ENCODE assay signal across 10 cellular contexts in genomic region chr2:236928353-236929153, GRCh38.
DNase-seq lines count a peak whose midpoint lies in the region; ATAC-seq and TF ChIP-seq lines count a peak whose summit lies in the region.
"Had no signal": no experiment of that assay in that cellular context is flagged by ENCODE, and none has a peak within 500 bp of the region (broad histone marks: within the 10 kb centered on the region; RNA-seq: fewer than 3 reads in every experiment).

No MANE protein-coding gene starts in this region.

- H3K18ac ChIP-seq in neuronal stem cell (ENCODE audit: low read length) = no peak overlapping the region

- no peak overlapping the region for H3K4me2 ChIP-seq in neuronal stem cell (ENCODE audit: insufficient read depth, low read length, poor library complexity, severe bottlenecking)

- no peak overlapping the region for H2BK12ac ChIP-seq in neuronal stem cell (ENCODE audit: low read length)

- H2AK5ac ChIP-seq in neuronal stem cell (ENCODE audit: low read depth, low read length) = no peak overlapping the region

- H2BK15ac ChIP-seq in neuronal stem cell (ENCODE audit: low read length) = no peak overlapping the region

- H3K4me3 ChIP-seq in aorta (ENCODE audit: low read length in 2 of 2) (peak overlapping the region; percentile 40 to 53), neuronal stem cell (ENCODE audit: low read length in 2 of 2) (no peak overlapping the region)

- H3K36me3 Mint-ChIP-seq in activated naive CD4-positive, alpha-beta T cell treated with anti-CD3 and anti-CD28 coated beads, Interleukin-2, amount 50 U/mL, for 24 hours = no peaks in the 10 kb centered on the region
- no peaks in the 10 kb centered on the region for H3K36me3 Mint-ChIP-seq in brain

- H3K4me3 Mint-ChIP-seq in activated naive CD4-positive, alpha-beta T cell treated with anti-CD3 and anti-CD28 coated beads, Interleukin-2, amount 50 U/mL, for 24 hours = peak overlapping the region; percentile 78
- peak overlapping the region in 2 of 5 experiments; percentile 13 to 74 for H3K4me3 Mint-ChIP-seq in brain

- H3K27ac ChIP-seq in aorta (ENCODE audit: low read depth in 1 of 2, low read length in 2 of 2) = no peak overlapping the region
- H3K27ac ChIP-seq in neuronal stem cell (replicated peaks; ENCODE audit: low read length) = no peak overlapping the region

- peak overlapping the region; percentile 46 for H3K27ac Mint-ChIP-seq in activated naive CD4-positive, alpha-beta T cell treated with anti-CD3 and anti-CD28 coated beads, Interleukin-2, amount 50 U/mL, for 24 hours
- H3K27ac Mint-ChIP-seq in brain = peak overlapping the region in 3 of 5 experiments; percentile 29 to 92 (median 56)
- H3K27ac Mint-ChIP-seq: IgD-negative memory B cell had no signal

- no peaks in the 10 kb centered on the region for H3K27me3 Mint-ChIP-seq in activated naive CD4-positive, alpha-beta T cell treated with anti-CD3 and anti-CD28 coated beads, Interleukin-2, amount 50 U/mL, for 24 hours
- no peaks in the 10 kb centered on the region for H3K27me3 Mint-ChIP-seq in brain

- H3K23ac ChIP-seq in neuronal stem cell (ENCODE audit: low read depth, low read length, poor library complexity) = no peak overlapping the region

- H3K9me3 Mint-ChIP-seq in activated naive CD4-positive, alpha-beta T cell treated with anti-CD3 and anti-CD28 coated beads, Interleukin-2, amount 50 U/mL, for 24 hours = no peaks in the 10 kb centered on the region
- peaks cover 0 to 6% (median 4%) of the 10 kb centered on the region in 5 experiments for H3K9me3 Mint-ChIP-seq in brain

- H3K4ac ChIP-seq in neuronal stem cell (ENCODE audit: low read length) = no peak overlapping the region

- no peak overlapping the region for H2BK120ac ChIP-seq in neuronal stem cell (ENCODE audit: low read depth, low read length)

- WGBS in aorta, 2 donors = 33 to 56% methylated on average over 8 of the region's 8 CpGs
- WGBS in neuronal stem cell (ENCODE audit: extremely low coverage in 2 of 2, insufficient read length in 2 of 2, insufficient replicate concordance in 1 of 2), 2 donors = no CpG with 5 or more reads among the region's 8 CpGs

- DNase-seq in activated naive CD4-positive, alpha-beta T cell treated with anti-CD3 and anti-CD28 coated beads, Interleukin-2, amount 50 U/mL, for 16 hours = no peak
- peak; percentile 25 to 63 for DNase-seq in lung microvascular endothelial cell (ENCODE audit: low read depth in 2 of 2)
- DNase-seq in aorta = no peak
- no peak for DNase-seq in stimulated activated CD4-positive, alpha-beta T cell treated with anti-CD3 and anti-CD28 coated beads, Interleukin-15, amount 100 ng/mL, for 24 hours
- DNase-seq in neuronal stem cell (ENCODE audit: low spot score) = no peak
- no peak for DNase-seq in NCI-H146 treated with DMSO at 0.1 percent for 48 hours (lab: John Stamatoyannopoulos, UW; ENCODE audit: unreplicated experiment)
- DNase-seq: nucleus accumbens had no signal

- H3K36me3 ChIP-seq in aorta (ENCODE audit: control insufficient read depth in 1 of 2, insufficient read depth in 2 of 2, low read length in 1 of 2) = no peaks in the 10 kb centered on the region
- H3K36me3 ChIP-seq in neuronal stem cell (replicated peaks in 1 of 2; ENCODE audit: control insufficient read depth in 2 of 2, insufficient read depth in 2 of 2, low read length in 2 of 2) = no peaks in the 10 kb centered on the region

- intact Hi-C loops in aorta (cut with DNase I) = no loop called here

- no peak overlapping the region for H3K9ac ChIP-seq in neuronal stem cell (ENCODE audit: low read depth, low read length, poor library complexity)

- H3K4me1 ChIP-seq in aorta (ENCODE audit: control insufficient read depth in 1 of 2, insufficient read depth in 2 of 2, low read length in 2 of 2) (no peaks in the 10 kb centered on the region), neuronal stem cell (ENCODE audit: control insufficient read depth in 2 of 2, insufficient read depth in 1 of 2, low read depth in 1 of 2, low read length in 2 of 2) (peaks cover 0 to 20% of the 10 kb centered on the region in 2 donors)

- no peak for ATAC-seq in aorta (ENCODE audit: low FRiP score)

- no peak overlapping the region for H2BK5ac ChIP-seq in neuronal stem cell (ENCODE audit: low read length)

- H3K9me3 ChIP-seq in aorta (ENCODE audit: control insufficient read depth, low read length) (no peaks in the 10 kb centered on the region), neuronal stem cell (replicated peaks in 1 of 2; ENCODE audit: control insufficient read depth in 2 of 2, insufficient read depth in 1 of 2, low read depth in 1 of 2, low read length in 2 of 2) (peaks cover 0 to 5% of the 10 kb centered on the region in 2 donors)

- TF ChIP-seq CTCF in brain (conservative IDR thresholded peaks at IDR 0.05) = no peak

- H2AFZ ChIP-seq in neuronal stem cell (ENCODE audit: low read length) = no peak overlapping the region

- no peak overlapping the region for H4K8ac ChIP-seq in neuronal stem cell (ENCODE audit: low read depth, low read length)

- H3K14ac ChIP-seq in neuronal stem cell (ENCODE audit: low read length) = no peak overlapping the region

- H3K79me1 ChIP-seq in neuronal stem cell (ENCODE audit: low read depth, low read length) = no peaks in the 10 kb centered on the region

- H4K91ac ChIP-seq in neuronal stem cell (ENCODE audit: low read depth, low read length, poor library complexity) = no peak overlapping the region

- H3K27me3 ChIP-seq in aorta (ENCODE audit: control insufficient read depth in 1 of 2, insufficient read depth in 2 of 2, low read length in 1 of 2) (no peaks in the 10 kb centered on the region), neuronal stem cell (ENCODE audit: control insufficient read depth in 3 of 3, insufficient read depth in 3 of 3, low read depth in 1 of 3, low read length in 3 of 3) (no peaks in the 10 kb centered on the region)

- H3K4me1 Mint-ChIP-seq in activated naive CD4-positive, alpha-beta T cell treated with anti-CD3 and anti-CD28 coated beads, Interleukin-2, amount 50 U/mL, for 24 hours = peaks cover 4% of the 10 kb centered on the region
- H3K4me1 Mint-ChIP-seq in brain = peaks cover 22% of the 10 kb centered on the region

Comparison
In these comparisons a context has a peak if more than half of its experiments do, and no peak if none do; other contexts are left out.
1. DNase-seq: peak in lung microvascular endothelial cell (2 of 2); none in activated naive CD4-positive, alpha-beta T cell treated with anti-CD3 and anti-CD28 coated beads, Interleukin-2, amount 50 U/mL, for 16 hours (single experiment), aorta (0 of 2), stimulated activated CD4-positive, alpha-beta T cell treated with anti-CD3 and anti-CD28 coated beads, Interleukin-15, amount 100 ng/mL, for 24 hours (single experiment), neuronal stem cell (single experiment) and NCI-H146 treated with DMSO at 0.1 percent for 48 hours (single experiment).
2. H3K4me3 ChIP-seq: peak in aorta (2 of 2); none in neuronal stem cell (0 of 2).